In the genomic region with DNA sequence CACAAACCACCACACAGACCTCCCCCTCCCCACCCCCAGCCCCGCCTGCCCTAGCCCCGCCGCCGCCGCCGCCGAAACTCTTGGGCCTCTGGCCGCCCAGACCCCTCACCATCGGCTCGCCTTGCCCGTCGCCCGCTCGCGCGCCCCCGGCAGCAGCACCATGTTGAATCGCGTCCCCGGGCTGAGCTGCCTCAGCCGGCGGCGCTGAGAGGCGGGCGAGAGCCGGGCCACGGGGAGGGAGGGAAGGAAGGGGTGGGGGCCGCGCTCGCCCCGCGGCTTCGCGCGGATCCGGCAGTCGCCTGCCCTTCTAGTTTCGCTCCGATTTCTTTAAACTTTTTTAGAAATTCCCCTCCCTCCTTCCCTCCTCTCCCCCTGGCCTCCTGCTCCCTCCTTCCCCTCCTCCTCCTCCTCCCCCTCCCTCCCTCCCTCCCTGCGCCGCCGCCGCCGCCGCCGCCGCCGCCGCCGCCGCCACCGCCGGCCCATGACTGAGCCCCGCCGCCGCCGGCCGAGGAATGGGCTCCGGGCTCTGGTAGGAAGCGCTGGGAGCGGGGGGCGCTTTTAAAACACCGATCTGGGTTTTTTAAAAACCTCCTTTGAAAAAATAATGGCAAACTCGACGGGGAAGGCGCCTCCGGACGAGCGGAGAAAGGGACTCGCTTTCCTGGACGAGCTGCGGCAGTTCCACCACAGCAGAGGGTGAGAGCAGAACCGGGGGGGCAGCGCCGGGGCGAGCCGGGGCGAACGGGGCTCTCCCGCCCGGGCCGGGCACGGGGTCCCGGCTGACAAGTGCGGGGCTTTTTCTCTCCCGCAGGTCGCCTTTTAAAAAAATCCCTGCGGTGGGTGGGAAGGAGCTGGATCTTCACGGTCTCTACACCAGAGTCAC, we compare ENCODE assay signal across 8 cellular contexts. TPM values are rescaled to one million over a fixed set of nuclear protein-coding genes. Genes with fewer than 3 reads are reported as not detected.
A peak's percentile ranks its signal among the peaks of the same experiment; 100 is the strongest.
DNase-seq lines count a peak whose midpoint lies in the region; ATAC-seq and TF ChIP-seq lines count a peak whose summit lies in the region.

Gene ARID2 (plus strand): TSS at position 474 of the 883 bp plus-strand sequence. CDS start 131 bp downstream, at position 605.

- H3K36me3 ChIP-seq in adipocyte (ENCODE audit: control insufficient read depth, insufficient read depth, low read length, severe bottlenecking): no peaks in the 10 kb centered on the region
- H3K36me3 ChIP-seq in heart left ventricle: no peaks in the 10 kb centered on the region
- H3K36me3 ChIP-seq in transverse colon: no peaks in the 10 kb centered on the region

- H3K9me3 ChIP-seq in adipocyte (ENCODE audit: control insufficient read depth, low read length) (no peaks in the 10 kb centered on the region), heart left ventricle (no peaks in the 10 kb centered on the region), transverse colon (no peaks in the 10 kb centered on the region)

- 0 to 1% (median 1%) methylated on average over 49 to 89 of the region's 89 CpGs for WGBS in heart left ventricle, 4 donors
- WGBS in transverse colon (ENCODE audit: low coverage in 1 of 2), 2 donors: 0% methylated on average over 81 of the region's 89 CpGs; no CpG with 5 or more reads in 1 of the 2 donors

- H3K9ac ChIP-seq in adipocyte (ENCODE audit: low read length): peak within 1 kb of the TSS; percentile 96

- TF ChIP-seq POLR2A in heart left ventricle (IDR thresholded peaks at IDR 0.05): no peak
- peak; percentile 68 for TF ChIP-seq POLR2A in transverse colon (IDR thresholded peaks at IDR 0.05)

- H3K27ac ChIP-seq in heart left ventricle: peak within 1 kb of the TSS; percentile 94 to 100 (median 98)
- peak within 1 kb of the TSS; percentile 97 to 100 (median 100) for H3K27ac ChIP-seq in transverse colon

- H3K4me3 ChIP-seq in adipocyte (ENCODE audit: low read length): peak within 1 kb of the TSS; percentile 99
- peak within 1 kb of the TSS; percentile 64 to 94 (median 83) for H3K4me3 ChIP-seq in heart left ventricle
- peak within 1 kb of the TSS; percentile 89 to 95 (median 94) for H3K4me3 ChIP-seq in transverse colon

- peak; percentile 94 for DNase-seq in DMS53 (lab: John Stamatoyannopoulos, UW)
- DNase-seq in KBM-7: peak; percentile 62
- peak; percentile 72 for DNase-seq in SW480 (ENCODE audit: low spot score)
- peak; percentile 84 for DNase-seq in adipocyte (ENCODE audit: low read depth)
- DNase-seq in heart left ventricle: peak; percentile 70 to 84 (median 72)
- DNase-seq in posterior cingulate gyrus: peak; percentile 32 to 91 (median 52)
- DNase-seq in transverse colon: peak; percentile 74

- TF ChIP-seq CTCF in heart left ventricle (IDR thresholded peaks at IDR 0.05) (no peak), transverse colon (IDR thresholded peaks at IDR 0.05) (no peak)

- TF ChIP-seq EP300 in transverse colon (IDR thresholded peaks at IDR 0.05; ENCODE audit: low read depth): no peak

- no peaks in the 10 kb centered on the region for H3K27me3 ChIP-seq in adipocyte (replicated peaks; ENCODE audit: control insufficient read depth, insufficient read depth, low read length)
- H3K27me3 ChIP-seq in heart left ventricle: no peaks in the 10 kb centered on the region
- H3K27me3 ChIP-seq in transverse colon: no peaks in the 10 kb centered on the region

- in situ Hi-C loops in KBM-7 (cut with MboI; ENCODE audit: low pct_unique_long_range_greater_than_20kb, low sequenced_read_pairs): no loop called here
- in situ Hi-C loops in transverse colon (cut with MboI; ENCODE audit: low pct_ligation_motif_present in 1 of 4, low pct_unique_long_range_greater_than_20kb in 1 of 4, low sequenced_read_pairs in 3 of 4): loop anchor here in 1 of 4 donors (25.0 kb wide), 1 partner anchor 658 kb away; no protein-coding TSS in a partner anchor

- intact Hi-C loops in heart left ventricle (cut with DNase I): loop anchor here (2.0 to 10.0 kb wide), 10 partner anchors 182 to 555 kb away; partner anchors contain the start of genes SCAF11 (in 5 of the 10) and ANO6 (in 3 of the 10)
- intact Hi-C loops in posterior cingulate gyrus (cut with DNase I): loop anchor here (1.0 to 10.0 kb wide), 4 partner anchors 125 to 512 kb away; partner anchors contain the start of genes ANO6 and SCAF11
- intact Hi-C loops in transverse colon (cut with DNase I; ENCODE audit: low total_unique reads): loop anchor here (10.0 kb wide), 1 partner anchor 185 kb away; no protein-coding TSS in a partner anchor

- H3K4me1 ChIP-seq in adipocyte (ENCODE audit: control insufficient read depth, insufficient read depth, low read length) (peaks cover 43% of the 10 kb centered on the region), heart left ventricle (peaks cover 8 to 56% (median 41%) of the 10 kb centered on the region in 12 donors), transverse colon (peaks cover 25 to 43% (median 32%) of the 10 kb centered on the region in 4 donors)

- peak; percentile 2 for ATAC-seq in GM21576 (IDR thresholded peaks at IDR 0.05; ENCODE audit: unreplicated experiment)
- ATAC-seq in heart left ventricle: peak in 2 of 4 donors; percentile 39 to 45

RNA-seq across cellular contexts. Expression of gene ARID2, which starts in this region (rescaled TPM):
- total RNA-seq in heart left ventricle: 10 to 100 TPM; 12.9 to 22.6 (median 19.1) TPM
- 1 to 10 TPM; 5.6 to 5.7 TPM for polyA plus RNA-seq in heart left ventricle
- total RNA-seq in transverse colon: 10 to 100 TPM; 22.9 to 39.9 (median 33.8) TPM
